In genomic region chrX:68647156-68647957, GRCh38 we compare ENCODE assay signal across 8 cellular contexts. TPM values are rescaled to one million over a fixed set of nuclear protein-coding genes. Genes with fewer than 3 reads are reported as not detected.
DNase-seq lines count a peak whose midpoint lies in the region; ATAC-seq and TF ChIP-seq lines count a peak whose summit lies in the region.

Gene STARD8 (plus strand): TSS chrX:68647666. CDS start chrX:68647883, 217 bp downstream.

- no peaks in the 10 kb centered on the region for H3K36me3 ChIP-seq in breast epithelium
- no peaks in the 10 kb centered on the region for H3K36me3 ChIP-seq in kidney epithelial cell (ENCODE audit: control insufficient read depth, insufficient read depth, low read length)
- H3K36me3 ChIP-seq in thoracic aorta: no peaks in the 10 kb centered on the region

- TF ChIP-seq CTCF in breast epithelium (IDR thresholded peaks at IDR 0.05): no peak
- peak; percentile 20 for TF ChIP-seq CTCF in kidney epithelial cell (IDR thresholded peaks at IDR 0.05; ENCODE audit: insufficient read depth, low read length, poor library complexity, severe bottlenecking)
- TF ChIP-seq CTCF in thoracic aorta (IDR thresholded peaks at IDR 0.05): peak; percentile 7

- DNase-seq in HS-27A (ENCODE audit: low read depth) (peak; percentile 39), breast epithelium (ENCODE audit: low spot score in 2 of 2) (no peak), kidney epithelial cell (ENCODE audit: low read depth) (peak; percentile 18), thoracic aorta (ENCODE audit: low spot score) (peak; percentile 7)
- no peak for DNase-seq in activated T-cell treated with anti-CD3 and anti-CD28 coated beads, Interleukin-2, amount 50 U/mL, for 4 hours
- no peak for DNase-seq in activated CD4-positive, alpha-beta T cell treated with anti-CD3 and anti-CD28 coated beads, Interleukin-2, amount 10 ng/mL, durations not matched to agents 24 days and 14 days

- H3K4me1 ChIP-seq in breast epithelium (no peaks in the 10 kb centered on the region), thoracic aorta (ENCODE audit: control insufficient read depth in 1 of 2, low read depth in 2 of 2) (no peaks in the 10 kb centered on the region)

- no peaks in the 10 kb centered on the region for H3K36me3 Mint-ChIP-seq in activated T-cell treated with anti-CD3 and anti-CD28 coated beads, Interleukin-2, amount 50 U/mL, for 4 hours (ENCODE audit: insufficient read depth)
- H3K36me3 Mint-ChIP-seq in activated CD4-positive, alpha-beta T cell treated with anti-CD3 and anti-CD28 coated beads, Interleukin-2, amount 10 ng/mL, durations not matched to agents 24 days and 14 days (ENCODE audit: low read depth): no peaks in the 10 kb centered on the region

- no peaks in the 10 kb centered on the region for H3K9me3 ChIP-seq in breast epithelium
- H3K9me3 ChIP-seq in thoracic aorta: no peaks in the 10 kb centered on the region

- no peaks in the 10 kb centered on the region for H3K9me3 Mint-ChIP-seq in activated T-cell treated with anti-CD3 and anti-CD28 coated beads, Interleukin-2, amount 50 U/mL, for 4 hours
- H3K9me3 Mint-ChIP-seq in activated CD4-positive, alpha-beta T cell treated with anti-CD3 and anti-CD28 coated beads, Interleukin-2, amount 10 ng/mL, durations not matched to agents 24 days and 14 days: no peaks in the 10 kb centered on the region

- H3K27me3 Mint-ChIP-seq in activated T-cell treated with anti-CD3 and anti-CD28 coated beads, Interleukin-2, amount 50 U/mL, for 4 hours (ENCODE audit: low read depth): peaks cover 2% of the 10 kb centered on the region
- H3K27me3 Mint-ChIP-seq in activated CD4-positive, alpha-beta T cell treated with anti-CD3 and anti-CD28 coated beads, Interleukin-2, amount 10 ng/mL, durations not matched to agents 24 days and 14 days: peaks cover 6% of the 10 kb centered on the region

- H3K27ac ChIP-seq in breast epithelium (peak within 1 kb of the TSS; percentile 10), thoracic aorta (no peak within 1 kb of the TSS)

- no peak for TF ChIP-seq POLR2A in breast epithelium (IDR thresholded peaks at IDR 0.05)

- intact Hi-C loops in breast epithelium (cut with DNase I; ENCODE audit: low total_unique reads): no loop called here
- intact Hi-C loops in activated CD4-positive, alpha-beta T cell treated with anti-CD3 and anti-CD28 coated beads, Interleukin-2, amount 10 ng/mL, durations not matched to agents 24 days and 14 days (cut with micrococcal nuclease): no loop called here

- no peak within 1 kb of the TSS for H3K27ac Mint-ChIP-seq in activated CD4-positive, alpha-beta T cell treated with anti-CD3 and anti-CD28 coated beads, Interleukin-2, amount 10 ng/mL, durations not matched to agents 24 days and 14 days

- H3K27me3 ChIP-seq in breast epithelium: peaks cover 0 to 57% of the 10 kb centered on the region in 2 donors
- no peaks in the 10 kb centered on the region for H3K27me3 ChIP-seq in kidney epithelial cell (ENCODE audit: control insufficient read depth, insufficient read depth, low read length)
- no peaks in the 10 kb centered on the region for H3K27me3 ChIP-seq in thoracic aorta (replicated peaks; ENCODE audit: insufficient read depth)

- H3K4me1 Mint-ChIP-seq in activated T-cell treated with anti-CD3 and anti-CD28 coated beads, Interleukin-2, amount 50 U/mL, for 4 hours (ENCODE audit: low read depth): no peaks in the 10 kb centered on the region
- H3K4me1 Mint-ChIP-seq in activated CD4-positive, alpha-beta T cell treated with anti-CD3 and anti-CD28 coated beads, Interleukin-2, amount 10 ng/mL, durations not matched to agents 24 days and 14 days: no peaks in the 10 kb centered on the region

- no peak within 1 kb of the TSS for H3K4me3 Mint-ChIP-seq in activated T-cell treated with anti-CD3 and anti-CD28 coated beads, Interleukin-2, amount 50 U/mL, for 4 hours
- H3K4me3 Mint-ChIP-seq in activated CD4-positive, alpha-beta T cell treated with anti-CD3 and anti-CD28 coated beads, Interleukin-2, amount 10 ng/mL, durations not matched to agents 24 days and 14 days: no peak within 1 kb of the TSS

- H3K4me3 ChIP-seq in breast epithelium: peak within 1 kb of the TSS; percentile 27 to 60 (median 43)
- H3K4me3 ChIP-seq in kidney epithelial cell (ENCODE audit: low read depth, low read length): peak within 1 kb of the TSS; percentile 25
- H3K4me3 ChIP-seq in thoracic aorta: peak within 1 kb of the TSS; percentile 63

- ATAC-seq in thoracic aorta (ENCODE audit: insufficient number of reproducible peaks, low FRiP score, low read depth) (peak; percentile 28), HG02885 (IDR thresholded peaks at IDR 0.05; ENCODE audit: poor library complexity, unreplicated experiment) (no peak), HG03342 (IDR thresholded peaks at IDR 0.05; ENCODE audit: unreplicated experiment) (no peak)
- no peak for ATAC-seq in activated T-cell treated with anti-CD3 and anti-CD28 coated beads, Interleukin-2, amount 50 U/mL, for 4 hours

RNA-seq across cellular contexts. Expression of gene STARD8, which starts in this region (rescaled TPM):
- total RNA-seq in breast epithelium (10 to 100 TPM in 1 of 3 donors, 1 to 10 TPM in 2; 6.4 to 18.7 (median 9.2) TPM), kidney epithelial cell (1.8 and 2.7 TPM in 2 replicates), thoracic aorta (10 to 100 TPM; 15.8 to 19.8 TPM)
- under 1 TPM; 0.11 to 0.19 (median 0.18) TPM for total RNA-seq in activated T-cell treated with anti-CD3 and anti-CD28 coated beads, Interleukin-2, amount 50 U/mL, for 4 hours
- 2.5 and 3.3 TPM in 2 replicates for total RNA-seq in activated CD4-positive, alpha-beta T cell treated with anti-CD3 and anti-CD28 coated beads, Interleukin-2, amount 10 ng/mL, durations not matched to agents 24 days and 14 days

Comparison
In these comparisons a context has a peak if more than half of its experiments do, and no peak if none do; other contexts are left out.
1. DNase-seq: peak in HS-27A (single experiment), kidney epithelial cell (single experiment) and thoracic aorta (single experiment); none in breast epithelium (0 of 2), activated T-cell treated with anti-CD3 and anti-CD28 coated beads, Interleukin-2, amount 50 U/mL, for 4 hours (single experiment) and activated CD4-positive, alpha-beta T cell treated with anti-CD3 and anti-CD28 coated beads, Interleukin-2, amount 10 ng/mL, durations not matched to agents 24 days and 14 days (single experiment).
2. H3K27ac ChIP-seq: peak in breast epithelium (2 of 2); none in thoracic aorta (0 of 2).
3. CTCF ChIP-seq: peak in kidney epithelial cell (single experiment) and thoracic aorta (single experiment); none in breast epithelium (0 of 3).
4. Peak in every context shown above with its lines, with median percentiles within 50 percentile points of each other: H3K4me3 ChIP-seq.